In genomic region chr3:53253707-53254106, GRCh38 we compare ENCODE assay signal across 8 cellular contexts. TPM values are rescaled to one million over a fixed set of nuclear protein-coding genes. Genes with fewer than 3 reads are reported as not detected.
DNase-seq lines count a peak whose midpoint lies in the region; ATAC-seq and TF ChIP-seq lines count a peak whose summit lies in the region.

No MANE protein-coding gene starts in this region.

- peaks cover 27 to 30% of the 10 kb centered on the region in 2 donors for H3K4me1 Mint-ChIP-seq in natural killer cell treated with Interleukin-12 subunit alpha and Interleukin-12 subunit beta and Interleukin-15 and Interleukin-18, amount 100 ng/mL, for 72 hours (ENCODE audit: low read depth in 2 of 2)
- peaks cover 13 to 46% of the 10 kb centered on the region in 2 donors for H3K4me1 Mint-ChIP-seq in natural killer cell

- H3K27ac Mint-ChIP-seq in natural killer cell treated with Interleukin-12 subunit alpha and Interleukin-12 subunit beta and Interleukin-15 and Interleukin-18, amount 100 ng/mL, for 72 hours = peak overlapping the region; percentile 50 to 65
- H3K27ac Mint-ChIP-seq in natural killer cell = no peak overlapping the region

- H3K36me3 Mint-ChIP-seq in natural killer cell treated with Interleukin-12 subunit alpha and Interleukin-12 subunit beta and Interleukin-15 and Interleukin-18, amount 100 ng/mL, for 72 hours = no peaks in the 10 kb centered on the region
- no peaks in the 10 kb centered on the region for H3K36me3 Mint-ChIP-seq in natural killer cell

- H3K27ac ChIP-seq in ascending aorta (peak overlapping the region in 1 of 2 donors; percentile 35), lung (ENCODE audit: low read depth in 1 of 2, low read length in 1 of 2) (peak overlapping the region in 1 of 2 donors; percentile 65), vagina (peak overlapping the region; percentile 79)

- TF ChIP-seq CTCF in natural killer cell (IDR thresholded peaks at IDR 0.05) (no peak), ascending aorta (IDR thresholded peaks at IDR 0.05) (no peak), lung (IDR thresholded peaks at IDR 0.05; ENCODE audit: control extremely low read depth, extremely low read depth) (no peak), vagina (IDR thresholded peaks at IDR 0.05) (no peak)

- H3K4me1 ChIP-seq in ascending aorta (peaks cover 3 to 45% of the 10 kb centered on the region in 2 donors), lung (ENCODE audit: control insufficient read depth in 2 of 2, insufficient read depth in 2 of 2, low read length in 2 of 2) (peaks cover 5 to 18% of the 10 kb centered on the region in 2 donors), vagina (peaks cover 56% of the 10 kb centered on the region)

- ATAC-seq in natural killer cell treated with Interleukin-12 subunit alpha and Interleukin-12 subunit beta and Interleukin-15 and Interleukin-18, amount 100 ng/mL, for 72 hours = no peak
- ATAC-seq in natural killer cell (no peak), lung (ENCODE audit: insufficient read depth, low FRiP score) (no peak), left colon (no peak)

- DNase-seq in natural killer cell treated with Interleukin-12 subunit alpha and Interleukin-12 subunit beta and Interleukin-15 and Interleukin-18, amount 100 ng/mL, for 72 hours (ENCODE audit: low spot score) = no peak
- DNase-seq in natural killer cell = no peak
- no peak for DNase-seq in ascending aorta (ENCODE audit: low spot score in 2 of 2)
- DNase-seq in lung (ENCODE audit: low spot score) = no peak
- no peak for DNase-seq in vagina (ENCODE audit: extremely low spot score in 2 of 2)
- DNase-seq in left colon = no peak
- DNase-seq in CD1c-positive myeloid dendritic cell (ENCODE audit: extremely low spot score) = no peak
- no peak for DNase-seq in GM19238 (ENCODE audit: insufficient read length, low spot score)

- no peaks in the 10 kb centered on the region for H3K27me3 Mint-ChIP-seq in natural killer cell treated with Interleukin-12 subunit alpha and Interleukin-12 subunit beta and Interleukin-15 and Interleukin-18, amount 100 ng/mL, for 72 hours
- H3K27me3 Mint-ChIP-seq in natural killer cell (ENCODE audit: low read depth in 2 of 2) = no peaks in the 10 kb centered on the region

- H3K4me3 ChIP-seq in ascending aorta (peak overlapping the region; percentile 63 to 87), lung (peak overlapping the region; percentile 96), vagina (peak overlapping the region; percentile 86 to 96)

- intact Hi-C loops in natural killer cell (cut with micrococcal nuclease) = no loop called here
- intact Hi-C loops in ascending aorta (cut with DNase I) = loop anchor here (2.0 kb wide), 1 partner anchor 15 kb away; no protein-coding TSS in a partner anchor
- intact Hi-C loops in vagina (cut with DNase I) = no loop called here
- intact Hi-C loops in left colon (cut with DNase I, micrococcal nuclease) = no loop called here

- no peaks in the 10 kb centered on the region for H3K9me3 Mint-ChIP-seq in natural killer cell treated with Interleukin-12 subunit alpha and Interleukin-12 subunit beta and Interleukin-15 and Interleukin-18, amount 100 ng/mL, for 72 hours
- no peaks in the 10 kb centered on the region for H3K9me3 Mint-ChIP-seq in natural killer cell

- H3K4me3 Mint-ChIP-seq in natural killer cell treated with Interleukin-12 subunit alpha and Interleukin-12 subunit beta and Interleukin-15 and Interleukin-18, amount 100 ng/mL, for 72 hours = peak overlapping the region; percentile 92
- no peak overlapping the region for H3K4me3 Mint-ChIP-seq in natural killer cell

- no peak for TF ChIP-seq POLR2A in vagina (IDR thresholded peaks at IDR 0.05)

- no peaks in the 10 kb centered on the region for H3K27me3 ChIP-seq in ascending aorta
- no peaks in the 10 kb centered on the region for H3K27me3 ChIP-seq in lung (ENCODE audit: control insufficient read depth, insufficient read depth)
- H3K27me3 ChIP-seq in vagina = no peaks in the 10 kb centered on the region

- H3K9me3 ChIP-seq in ascending aorta = no peaks in the 10 kb centered on the region
- no peaks in the 10 kb centered on the region for H3K9me3 ChIP-seq in lung (ENCODE audit: control insufficient read depth in 2 of 2, insufficient read depth in 1 of 2, low read length in 1 of 2)
- H3K9me3 ChIP-seq in vagina = no peaks in the 10 kb centered on the region

- WGBS in lung, 2 donors = 55 to 57% methylated on average over 4 of the region's 4 CpGs

- no peaks in the 10 kb centered on the region for H3K36me3 ChIP-seq in ascending aorta
- peaks cover 0 to 1% of the 10 kb centered on the region in 2 donors for H3K36me3 ChIP-seq in lung (ENCODE audit: control insufficient read depth in 2 of 2, insufficient read depth in 2 of 2, low read length in 2 of 2)
- H3K36me3 ChIP-seq in vagina = no peaks in the 10 kb centered on the region

RNA-seq across cellular contexts. Expression of gene TKT, which starts 2.1 kb away (rescaled TPM):
- total RNA-seq in natural killer cell treated with Interleukin-12 subunit alpha and Interleukin-12 subunit beta and Interleukin-15 and Interleukin-18, amount 100 ng/mL, for 72 hours = 100 to 1,000 TPM; 171 to 339 TPM
- total RNA-seq in natural killer cell = 100 to 1,000 TPM in 2 of 3 donors, 10 to 100 TPM in 1; 82.9 to 126 (median 107) TPM
- 219 TPM for total RNA-seq in ascending aorta
- total RNA-seq in lung = 100 to 1,000 TPM; 351 to 498 TPM
- polyA plus RNA-seq in lung = 100 to 1,000 TPM; 456 TPM
- 423 TPM for total RNA-seq in vagina
- total RNA-seq in left colon = 100 to 1,000 TPM; 170 to 242 TPM

Comparison
In these comparisons a context has a peak if more than half of its experiments do, and no peak if none do; other contexts are left out.
1. H3K27ac Mint-ChIP-seq: peak in natural killer cell treated with Interleukin-12 subunit alpha and Interleukin-12 subunit beta and Interleukin-15 and Interleukin-18, amount 100 ng/mL, for 72 hours (2 of 2); none in natural killer cell (0 of 2).
2. Peak in every context shown above with its lines, with median percentiles within 50 percentile points of each other: H3K4me3 ChIP-seq.